ENCODE assay signal across 13 cellular contexts in the genomic region with DNA sequence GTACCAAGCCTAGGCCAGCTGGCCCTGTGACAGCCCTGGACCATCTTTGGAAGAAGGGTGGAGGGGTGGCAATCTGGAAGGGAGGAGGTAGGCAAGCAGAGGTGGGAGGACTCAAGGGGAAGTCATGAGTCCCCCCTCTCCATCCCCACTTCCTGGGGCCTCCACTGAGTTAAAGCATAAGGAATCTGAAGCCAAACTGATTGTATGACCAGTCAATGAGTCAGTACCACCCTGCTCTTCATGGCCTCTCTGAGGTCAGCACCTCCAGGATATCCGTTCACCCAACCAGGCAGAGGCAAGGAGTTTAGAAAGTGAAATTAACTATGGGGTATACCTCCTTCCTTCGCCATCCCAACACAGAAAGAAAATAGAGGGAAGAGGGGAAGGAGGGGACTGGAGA.
A peak's percentile ranks its signal among the peaks of the same experiment; 100 is the strongest.
DNase-seq lines count a peak whose midpoint lies in the region; ATAC-seq and TF ChIP-seq lines count a peak whose summit lies in the region.
"Had no signal": no experiment of that assay in that cellular context is flagged by ENCODE, and none has a peak within 500 bp of the region (broad histone marks: within the 10 kb centered on the region; RNA-seq: fewer than 3 reads in every experiment).

No MANE protein-coding gene starts in this region.

- no peak overlapping the region for H3K4me3 Mint-ChIP-seq in WTC11
- H3K4me3 Mint-ChIP-seq in activated naive CD8-positive, alpha-beta T cell treated with anti-CD3 and anti-CD28 coated beads, Interleukin-2, amount 50 U/mL, for 24 hours, result no peak overlapping the region
- H3K4me3 Mint-ChIP-seq: B cell, memory B cell had no signal

- in situ Hi-C loops in ACHN (cut with HindIII; ENCODE audit: low pct_ligation_motif_present, low pct_unique_long_range_greater_than_20kb, low sequenced_read_pairs), result no loop called here

- H3K36me3 Mint-ChIP-seq in WTC11, result no peaks in the 10 kb centered on the region
- H3K36me3 Mint-ChIP-seq in activated naive CD8-positive, alpha-beta T cell treated with anti-CD3 and anti-CD28 coated beads, Interleukin-2, amount 50 U/mL, for 24 hours (ENCODE audit: low read depth), result no peaks in the 10 kb centered on the region
- H3K36me3 Mint-ChIP-seq: memory B cell had no signal

- no peak for TF ChIP-seq CTCF in WTC11 (IDR thresholded peaks at IDR 0.05)

- ATAC-seq in WTC11, result no peak
- no peak for ATAC-seq in GM21786 (IDR thresholded peaks at IDR 0.05; ENCODE audit: unreplicated experiment)
- no peak for ATAC-seq in activated naive CD8-positive, alpha-beta T cell treated with anti-CD3 and anti-CD28 coated beads, Interleukin-2, amount 50 U/mL, for 24 hours
- ATAC-seq: heart left ventricle had no signal

- H3K27ac Mint-ChIP-seq in WTC11, result no peak overlapping the region
- no peak overlapping the region for H3K27ac Mint-ChIP-seq in activated naive CD8-positive, alpha-beta T cell treated with anti-CD3 and anti-CD28 coated beads, Interleukin-2, amount 50 U/mL, for 24 hours
- H3K27ac Mint-ChIP-seq: B cell, memory B cell had no signal

- CTCF ChIA-PET in WTC11 (lab: Charles Lee), result interaction anchor here (1.0 to 1.8 kb wide), 2 partner anchors 37 to 332 kb away, joined by 3 to 11 read pairs; no protein-coding TSS in a partner anchor

- POLR2A ChIA-PET in WTC11 (lab: Charles Lee), result interaction anchor here (0.6 kb wide), 1 partner anchor 780 kb away, joined by 3 read pairs; no protein-coding TSS in a partner anchor

- H3K4me1 Mint-ChIP-seq in WTC11, result peaks cover 22% of the 10 kb centered on the region
- H3K4me1 Mint-ChIP-seq in activated naive CD8-positive, alpha-beta T cell treated with anti-CD3 and anti-CD28 coated beads, Interleukin-2, amount 50 U/mL, for 24 hours, result no peaks in the 10 kb centered on the region
- H3K4me1 Mint-ChIP-seq: memory B cell had no signal

- peaks cover 10% of the 10 kb centered on the region for H3K27me3 Mint-ChIP-seq in WTC11 (ENCODE audit: low read depth)
- peaks cover 1% of the 10 kb centered on the region for H3K27me3 Mint-ChIP-seq in activated naive CD8-positive, alpha-beta T cell treated with anti-CD3 and anti-CD28 coated beads, Interleukin-2, amount 50 U/mL, for 24 hours
- H3K27me3 Mint-ChIP-seq: B cell had no signal

- H3K9me3 Mint-ChIP-seq in WTC11, result no peaks in the 10 kb centered on the region; the same call in 1 of the 2 replicates
- H3K9me3 Mint-ChIP-seq in activated naive CD8-positive, alpha-beta T cell treated with anti-CD3 and anti-CD28 coated beads, Interleukin-2, amount 50 U/mL, for 24 hours, result peaks cover 3% of the 10 kb centered on the region
- H3K9me3 Mint-ChIP-seq: memory B cell had no signal

- DNase-seq in ACHN (peak; percentile 94), HT1080 (ENCODE audit: low read depth) (peak; percentile 99), WTC11 (ENCODE audit: low spot score) (no peak), hepatic stellate cell (ENCODE audit: low spot score) (peak; percentile 71), medulla oblongata (ENCODE audit: extremely low spot score) (no peak)
- DNase-seq in activated effector memory CD4-positive, alpha-beta T cell treated with Interleukin-2 at 50 U/mL for 16 hours, result no peak
- DNase-seq in activated naive CD8-positive, alpha-beta T cell treated with anti-CD3 and anti-CD28 coated beads, Interleukin-2, amount 50 U/mL, for 24 hours, result no peak
- DNase-seq: activated CD4-positive, alpha-beta T cell treated with anti-CD3 and anti-CD28 coated beads for 48 hours; heart left ventricle; NCI-H524 had no signal

TF ChIP-seq in WTC11, 78 proteins besides CTCF, POLR2A, EP300 and RAD21:
- TF ChIP-seq, protein P1, sequence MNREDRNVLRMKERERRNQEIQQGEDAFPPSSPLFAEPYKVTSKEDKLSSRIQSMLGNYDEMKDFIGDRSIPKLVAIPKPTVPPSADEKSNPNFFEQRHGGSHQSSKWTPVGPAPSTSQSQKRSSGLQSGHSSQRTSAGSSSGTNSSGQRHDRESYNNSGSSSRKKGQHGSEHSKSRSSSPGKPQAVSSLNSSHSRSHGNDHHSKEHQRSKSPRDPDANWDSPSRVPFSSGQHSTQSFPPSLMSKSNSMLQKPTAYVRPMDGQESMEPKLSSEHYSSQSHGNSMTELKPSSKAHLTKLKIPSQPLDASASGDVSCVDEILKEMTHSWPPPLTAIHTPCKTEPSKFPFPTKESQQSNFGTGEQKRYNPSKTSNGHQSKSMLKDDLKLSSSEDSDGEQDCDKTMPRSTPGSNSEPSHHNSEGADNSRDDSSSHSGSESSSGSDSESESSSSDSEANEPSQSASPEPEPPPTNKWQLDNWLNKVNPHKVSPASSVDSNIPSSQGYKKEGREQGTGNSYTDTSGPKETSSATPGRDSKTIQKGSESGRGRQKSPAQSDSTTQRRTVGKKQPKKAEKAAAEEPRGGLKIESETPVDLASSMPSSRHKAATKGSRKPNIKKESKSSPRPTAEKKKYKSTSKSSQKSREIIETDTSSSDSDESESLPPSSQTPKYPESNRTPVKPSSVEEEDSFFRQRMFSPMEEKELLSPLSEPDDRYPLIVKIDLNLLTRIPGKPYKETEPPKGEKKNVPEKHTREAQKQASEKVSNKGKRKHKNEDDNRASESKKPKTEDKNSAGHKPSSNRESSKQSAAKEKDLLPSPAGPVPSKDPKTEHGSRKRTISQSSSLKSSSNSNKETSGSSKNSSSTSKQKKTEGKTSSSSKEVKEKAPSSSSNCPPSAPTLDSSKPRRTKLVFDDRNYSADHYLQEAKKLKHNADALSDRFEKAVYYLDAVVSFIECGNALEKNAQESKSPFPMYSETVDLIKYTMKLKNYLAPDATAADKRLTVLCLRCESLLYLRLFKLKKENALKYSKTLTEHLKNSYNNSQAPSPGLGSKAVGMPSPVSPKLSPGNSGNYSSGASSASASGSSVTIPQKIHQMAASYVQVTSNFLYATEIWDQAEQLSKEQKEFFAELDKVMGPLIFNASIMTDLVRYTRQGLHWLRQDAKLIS (CRISPR knock-in tag; IDR thresholded peaks at IDR 0.05; ENCODE audit: borderline replicate concordance), result no peak
- TF ChIP-seq, protein P2, sequence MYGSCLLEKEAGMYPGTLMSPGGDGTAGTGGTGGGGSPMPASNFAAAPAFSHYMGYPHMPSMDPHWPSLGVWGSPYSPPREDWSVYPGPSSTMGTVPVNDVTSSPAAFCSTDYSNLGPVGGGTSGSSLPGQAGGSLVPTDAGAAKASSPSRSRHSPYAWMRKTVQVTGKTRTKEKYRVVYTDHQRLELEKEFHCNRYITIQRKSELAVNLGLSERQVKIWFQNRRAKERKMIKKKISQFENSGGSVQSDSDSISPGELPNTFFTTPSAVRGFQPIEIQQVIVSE (CRISPR knock-in tag; IDR thresholded peaks at IDR 0.05; ENCODE audit: borderline replicate concordance), result no peak
- TF ChIP-seq RORB (CRISPR knock-in tag; IDR thresholded peaks at IDR 0.05) (no peak), ATF1 (CRISPR knock-in tag; IDR thresholded peaks at IDR 0.05) (no peak), GABPB1 (CRISPR knock-in tag; IDR thresholded peaks at IDR 0.05) (peak; percentile 28; the same call in 1 of the 2 replicates), ZNF263 (CRISPR knock-in tag; IDR thresholded peaks at IDR 0.05; ENCODE audit: low read depth) (peak; percentile 39; the same call in 1 of the 2 replicates), MXD4 (CRISPR knock-in tag; IDR thresholded peaks at IDR 0.05; ENCODE audit: borderline replicate concordance) (no peak), SOX15 (CRISPR knock-in tag; IDR thresholded peaks at IDR 0.05) (no peak), NFE2L1 (CRISPR knock-in tag; IDR thresholded peaks at IDR 0.05) (no peak)

Comparison
In these comparisons a context has a peak if more than half of its experiments do, and no peak if none do; other contexts are left out.
1. DNase-seq: peak in ACHN (single experiment), HT1080 (single experiment) and hepatic stellate cell (single experiment); none in WTC11 (single experiment), medulla oblongata (single experiment), activated effector memory CD4-positive, alpha-beta T cell treated with Interleukin-2 at 50 U/mL for 16 hours (single experiment) and activated naive CD8-positive, alpha-beta T cell treated with anti-CD3 and anti-CD28 coated beads, Interleukin-2, amount 50 U/mL, for 24 hours (single experiment).